Comparison of ENCODE assay signal across 1 cellular context in genomic region chr11:117877120-117877784, GRCh38.
TF ChIP-seq lines count a peak whose summit lies in the region.

No MANE protein-coding gene starts in this region.

TF ChIP-seq in IMR-90, 13 proteins besides CTCF, POLR2A, EP300 and RAD21 (continued from another document):
- TF ChIP-seq, protein P1, sequence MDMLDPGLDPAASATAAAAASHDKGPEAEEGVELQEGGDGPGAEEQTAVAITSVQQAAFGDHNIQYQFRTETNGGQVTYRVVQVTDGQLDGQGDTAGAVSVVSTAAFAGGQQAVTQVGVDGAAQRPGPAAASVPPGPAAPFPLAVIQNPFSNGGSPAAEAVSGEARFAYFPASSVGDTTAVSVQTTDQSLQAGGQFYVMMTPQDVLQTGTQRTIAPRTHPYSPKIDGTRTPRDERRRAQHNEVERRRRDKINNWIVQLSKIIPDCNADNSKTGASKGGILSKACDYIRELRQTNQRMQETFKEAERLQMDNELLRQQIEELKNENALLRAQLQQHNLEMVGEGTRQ (IDR thresholded peaks at IDR 0.05; ENCODE audit: low read depth, low read length), result no peak
- no peak for TF ChIP-seq SMC3 (IDR thresholded peaks at IDR 0.05; ENCODE audit: low read depth, low read length)
